Comparison of ENCODE assay signal across 9 cellular contexts in genomic region chr1:78840447-78841251, GRCh38.
DNase-seq lines count a peak whose midpoint lies in the region; ATAC-seq and TF ChIP-seq lines count a peak whose summit lies in the region.
"Had no signal": no experiment of that assay in that cellular context is flagged by ENCODE, and none has a peak within 500 bp of the region (broad histone marks: within the 10 kb centered on the region; RNA-seq: fewer than 3 reads in every experiment).

No MANE protein-coding gene starts in this region.

- peak in 3 of 5 donors; percentile 22 to 58 (median 24) for DNase-seq in heart left ventricle
- no peak for DNase-seq in left ventricle myocardium inferior
- peak; percentile 46 for DNase-seq in OCI-M1 (lab: John Stamatoyannopoulos, UW)
- DNase-seq in fibroblast of villous mesenchyme (ENCODE audit: low read depth): peak; percentile 59
- DNase-seq in NCI-H146 (lab: John Stamatoyannopoulos, UW): no peak
- no peak for DNase-seq in T-helper 2 cell treated with Interferon-gamma antibody and Interleukin-4, amounts not matched to agents 5 μg/mL and 100 μg/mL, for 36 hours (ENCODE audit: low spot score)
- DNase-seq in uterus: no peak
- DNase-seq: activated CD8-positive, alpha-beta memory T cell treated with anti-CD3 and anti-CD28 coated beads for 24 hours had no signal

- peak in 1 of 4 donors; percentile 52 for ATAC-seq in heart left ventricle
- no peak for ATAC-seq in GM19452 (IDR thresholded peaks at IDR 0.05; ENCODE audit: unreplicated experiment)

- no peaks in the 10 kb centered on the region for H3K9me3 ChIP-seq in heart left ventricle
- no peaks in the 10 kb centered on the region for H3K9me3 ChIP-seq in left ventricle myocardium inferior (replicated peaks)
- no peaks in the 10 kb centered on the region for H3K9me3 ChIP-seq in uterus

- peak overlapping the region in 1 of 12 donors; percentile 4 for H3K4me3 ChIP-seq in heart left ventricle
- H3K4me3 ChIP-seq in left ventricle myocardium inferior: no peak overlapping the region
- no peak overlapping the region for H3K4me3 ChIP-seq in fibroblast of villous mesenchyme (ENCODE audit: low read depth, low read length)
- no peak overlapping the region for H3K4me3 ChIP-seq in uterus

- peaks cover 7% of the 10 kb centered on the region for H3K4me1 Mint-ChIP-seq in T-helper 2 cell treated with Interferon-gamma antibody and Interleukin-4, amounts not matched to agents 5 μg/mL and 100 μg/mL, for 36 hours (ENCODE audit: low read depth)

- TF ChIP-seq POLR2A in heart left ventricle (IDR thresholded peaks at IDR 0.05) (no peak), uterus (IDR thresholded peaks at IDR 0.05) (no peak)

- TF ChIP-seq CTCF in heart left ventricle (IDR thresholded peaks at IDR 0.05) (no peak), left ventricle myocardium inferior (IDR thresholded peaks at IDR 0.05; ENCODE audit: borderline replicate concordance) (no peak), fibroblast of villous mesenchyme (IDR thresholded peaks at IDR 0.05; ENCODE audit: insufficient read depth, low read depth, low read length) (no peak), uterus (IDR thresholded peaks at IDR 0.05) (no peak)

- H3K36me3 ChIP-seq in heart left ventricle (no peaks in the 10 kb centered on the region), left ventricle myocardium inferior (no peaks in the 10 kb centered on the region), uterus (no peaks in the 10 kb centered on the region)

- no peaks in the 10 kb centered on the region for H3K27me3 Mint-ChIP-seq in T-helper 2 cell treated with Interferon-gamma antibody and Interleukin-4, amounts not matched to agents 5 μg/mL and 100 μg/mL, for 36 hours (ENCODE audit: low read depth)

- H3K4me3 Mint-ChIP-seq in T-helper 2 cell treated with Interferon-gamma antibody and Interleukin-4, amounts not matched to agents 5 μg/mL and 100 μg/mL, for 36 hours: no peak overlapping the region

- H3K4me1 ChIP-seq in heart left ventricle (peaks cover 0 to 14% (median 3%) of the 10 kb centered on the region in 12 donors), left ventricle myocardium inferior (peaks cover 15% of the 10 kb centered on the region), uterus (no peaks in the 10 kb centered on the region)

- H3K27me3 ChIP-seq in heart left ventricle: no peaks in the 10 kb centered on the region
- H3K27me3 ChIP-seq in left ventricle myocardium inferior (ENCODE audit: low read depth): no peaks in the 10 kb centered on the region
- no peaks in the 10 kb centered on the region for H3K27me3 ChIP-seq in uterus

- H3K36me3 Mint-ChIP-seq in T-helper 2 cell treated with Interferon-gamma antibody and Interleukin-4, amounts not matched to agents 5 μg/mL and 100 μg/mL, for 36 hours (ENCODE audit: low read depth): no peaks in the 10 kb centered on the region

- H3K27ac Mint-ChIP-seq in T-helper 2 cell treated with Interferon-gamma antibody and Interleukin-4, amounts not matched to agents 5 μg/mL and 100 μg/mL, for 36 hours: no peak overlapping the region

- no peaks in the 10 kb centered on the region for H3K9me3 Mint-ChIP-seq in T-helper 2 cell treated with Interferon-gamma antibody and Interleukin-4, amounts not matched to agents 5 μg/mL and 100 μg/mL, for 36 hours

- WGBS in heart left ventricle, 4 donors: 35 to 45% (median 39%) methylated on average over 8 of the region's 8 CpGs

- intact Hi-C loops in heart left ventricle (cut with DNase I): loop anchor here in 7 of 10 donors (2.0 to 5.0 kb wide), 3 partner anchors 356 to 512 kb away; no protein-coding TSS in a partner anchor
- intact Hi-C loops in left ventricle myocardium inferior (cut with micrococcal nuclease): loop anchor here (5.0 kb wide), 1 partner anchor 357 kb away; no protein-coding TSS in a partner anchor
- intact Hi-C loops in uterus (cut with DNase I; ENCODE audit: low total_unique reads): no loop called here

- H3K27ac ChIP-seq in heart left ventricle (no peak overlapping the region), left ventricle myocardium inferior (replicated peaks) (no peak overlapping the region), uterus (no peak overlapping the region)

Comparison
In these comparisons a context has a peak if more than half of its experiments do, and no peak if none do; other contexts are left out.
1. DNase-seq: peak in heart left ventricle (3 of 5), OCI-M1 (single experiment) and fibroblast of villous mesenchyme (single experiment); none in left ventricle myocardium inferior (single experiment), NCI-H146 (single experiment), T-helper 2 cell treated with Interferon-gamma antibody and Interleukin-4, amounts not matched to agents 5 μg/mL and 100 μg/mL, for 36 hours (single experiment) and uterus (0 of 2).